31 cellular contexts compared by ENCODE assay signal in genomic region chr15:64122936-64123351, GRCh38. TPM values are rescaled to one million over a fixed set of nuclear protein-coding genes. Genes with fewer than 3 reads are reported as not detected.
A peak's percentile ranks its signal among the peaks of the same experiment; 100 is the strongest.
DNase-seq lines count a peak whose midpoint lies in the region; ATAC-seq and TF ChIP-seq lines count a peak whose summit lies in the region.
"Had no signal": no experiment of that assay in that cellular context is flagged by ENCODE, and none has a peak within 500 bp of the region (broad histone marks: within the 10 kb centered on the region; RNA-seq: fewer than 3 reads in every experiment).

No MANE protein-coding gene starts in this region.

- no peak overlapping the region for H2BK12ac ChIP-seq in mesenchymal stem cell (ENCODE audit: low read length in 2 of 2)

- intact Hi-C loops in head of caudate nucleus (cut with DNase I): no loop called here

- no peak overlapping the region for H3K4ac ChIP-seq in mesenchymal stem cell (ENCODE audit: low read depth in 1 of 2, low read length in 2 of 2)

- H3K18ac ChIP-seq in mesenchymal stem cell (ENCODE audit: low read depth in 1 of 2, low read length in 2 of 2): no peak overlapping the region

- no peak overlapping the region for H3K23ac ChIP-seq in mesenchymal stem cell (ENCODE audit: low read length in 2 of 2)

- H3K4me1 ChIP-seq in mesenchymal stem cell (ENCODE audit: control insufficient read depth, insufficient read depth, low read depth, low read length): no peaks in the 10 kb centered on the region
- H3K4me1 ChIP-seq: adrenal gland, BE2C, prostate gland, suprapubic skin, vagina had no signal

- H3K4me2 ChIP-seq in mesenchymal stem cell (ENCODE audit: low read length, poor library complexity, severe bottlenecking): no peak overlapping the region

- peaks cover 23% of the 10 kb centered on the region for H3K79me1 ChIP-seq in mesenchymal stem cell (replicated peaks; ENCODE audit: low read length, poor library complexity, severe bottlenecking)

- DNase-seq in Ammon's horn (ENCODE audit: low spot score): peak; percentile 96
- DNase-seq in anterior cingulate cortex (lab: John Stamatoyannopoulos, UW): peak in 51 of 58 donors; percentile 25 to 94 (median 79)
- peak; percentile 52 to 95 (median 86) for DNase-seq in head of caudate nucleus
- no peak for DNase-seq in neural crest cell (ENCODE audit: low read depth, low spot score)
- DNase-seq in activated CD8-positive, alpha-beta memory T cell treated with anti-CD3 and anti-CD28 coated beads for 24 hours: no peak
- DNase-seq in mesenchymal stem cell: no peak
- DNase-seq: activated CD4-positive, CD25-positive, alpha-beta regulatory T cell treated with anti-CD3 and anti-CD28 coated beads, Interleukin-2, amount 50 U/mL, for 72 hours; activated CD8-positive, alpha-beta T cell treated with anti-CD3 and anti-CD28 coated beads for 36 hours; activated gamma-delta T cell treated with Interleukin-2 at 50 U/mL for 16 hours; adrenal gland; BE2C; dermis blood vessel endothelial cell; DMS79; GF-D8; GOT3; heart right ventricle; left lung; MM.1S; NCI-H1417 treated with DMSO at 0.1 percent for 48 hours; NCI-H2081 treated with DMSO at 0.1 percent for 48 hours; NCI-H446 treated with DMSO at 0.1 percent for 48 hours; nephron progenitor cell; PC-3; small intestine; stimulated activated CD4-positive, alpha-beta T cell treated with anti-CD3 and anti-CD28 coated beads, Interleukin-1b, Interleukin-23, amount 100 ng/mL, for 48 hours; T-helper 1 cell had no signal

- TF ChIP-seq CTCF in neural crest cell (conservative IDR thresholded peaks at IDR 0.05): no peak

- peaks cover 43% of the 10 kb centered on the region for H3K4me1 Mint-ChIP-seq in neural crest cell

- H3K27ac Mint-ChIP-seq in neural crest cell (ENCODE audit: unreplicated experiment): no peak overlapping the region
- H3K27ac Mint-ChIP-seq: activated CD8-positive, alpha-beta T cell treated with anti-CD3 and anti-CD28 coated beads for 36 hours; nephron progenitor cell had no signal

- H2AFZ ChIP-seq in mesenchymal stem cell (ENCODE audit: low read depth, low read length): no peak overlapping the region

- H3K9ac ChIP-seq in mesenchymal stem cell (ENCODE audit: low read length): no peak overlapping the region

- no peak overlapping the region for H2BK15ac ChIP-seq in mesenchymal stem cell (ENCODE audit: low read depth, poor library complexity, severe bottlenecking)

- H2BK5ac ChIP-seq in mesenchymal stem cell (ENCODE audit: low read depth, low read length, poor library complexity, severe bottlenecking): no peak overlapping the region

- H3K27me3 Mint-ChIP-seq in neural crest cell (ENCODE audit: low read depth): no peaks in the 10 kb centered on the region
- H3K27me3 Mint-ChIP-seq: activated CD8-positive, alpha-beta T cell treated with anti-CD3 and anti-CD28 coated beads for 36 hours had no signal

- H3K9me3 ChIP-seq in mesenchymal stem cell (ENCODE audit: control insufficient read depth, low read length): no peaks in the 10 kb centered on the region
- H3K9me3 ChIP-seq: adrenal gland, BE2C, heart right ventricle, left lung, prostate gland, suprapubic skin, vagina had no signal

- H2BK120ac ChIP-seq in mesenchymal stem cell (ENCODE audit: low read depth, low read length): no peak overlapping the region

- no peak overlapping the region for H3K14ac ChIP-seq in mesenchymal stem cell (ENCODE audit: low read length in 2 of 2)

- no peak overlapping the region for H3K27ac ChIP-seq in mesenchymal stem cell (ENCODE audit: low read length, poor library complexity, severe bottlenecking)
- H3K27ac ChIP-seq: adrenal gland, heart right ventricle, left lung, prostate gland, suprapubic skin, vagina had no signal

- H3K9me3 Mint-ChIP-seq in neural crest cell: no peaks in the 10 kb centered on the region
- H3K9me3 Mint-ChIP-seq: activated CD8-positive, alpha-beta T cell treated with anti-CD3 and anti-CD28 coated beads for 36 hours; nephron progenitor cell had no signal

- no peak overlapping the region for H3K4me3 ChIP-seq in mesenchymal stem cell (ENCODE audit: insufficient read depth in 1 of 2, low read depth in 1 of 2, low read length in 2 of 2)
- H3K4me3 ChIP-seq: adrenal gland, heart right ventricle, left lung, prostate gland, suprapubic skin, vagina had no signal

- H3K4me3 Mint-ChIP-seq in neural crest cell: peak overlapping the region; percentile 57
- H3K4me3 Mint-ChIP-seq: activated CD8-positive, alpha-beta T cell treated with anti-CD3 and anti-CD28 coated beads for 36 hours; nephron progenitor cell had no signal

- peaks cover 23% of the 10 kb centered on the region for H3K36me3 Mint-ChIP-seq in neural crest cell (ENCODE audit: low read depth)

- H3K27me3 ChIP-seq in mesenchymal stem cell (ENCODE audit: control insufficient read depth in 1 of 2, insufficient read depth in 1 of 2, low read length in 2 of 2): no peaks in the 10 kb centered on the region
- H3K27me3 ChIP-seq: adrenal gland, BE2C, heart right ventricle, left lung, suprapubic skin, vagina had no signal

- H2AK5ac ChIP-seq in mesenchymal stem cell (ENCODE audit: low read length, severe bottlenecking): no peak overlapping the region

- peaks cover 28 to 90% of the 10 kb centered on the region in 2 experiments for H3K36me3 ChIP-seq in mesenchymal stem cell (ENCODE audit: control insufficient read depth in 1 of 2, insufficient read depth in 2 of 2, low read depth in 1 of 2, low read length in 2 of 2)

- H4K8ac ChIP-seq in mesenchymal stem cell (ENCODE audit: low read length): no peak overlapping the region

- 89% methylated on average over 3 of the region's 3 CpGs for WGBS in mesenchymal stem cell

- H4K91ac ChIP-seq in mesenchymal stem cell (ENCODE audit: low read length): no peak overlapping the region

- ATAC-seq in HG02870 (IDR thresholded peaks at IDR 0.05; ENCODE audit: unreplicated experiment) (no peak), HG03097 (IDR thresholded peaks at IDR 0.05; ENCODE audit: low FRiP score, unreplicated experiment) (no peak)
- ATAC-seq: activated CD8-positive, alpha-beta T cell treated with anti-CD3 and anti-CD28 coated beads for 36 hours; left lung; PC-3 had no signal

RNA-seq across cellular contexts. Expression of gene SNX1, which starts 27.2 kb away (rescaled TPM):
- 104 and 131 TPM in 2 replicates for total RNA-seq in neural crest cell
- 65.3 TPM for polyA plus RNA-seq in mesenchymal stem cell (2013, experiment 1 of 2)
- polyA plus RNA-seq in mesenchymal stem cell (2013, experiment 2 of 2): 56.2 TPM

RNA-seq across cellular contexts. Expression of gene SNX22, which starts 28.6 kb away (rescaled TPM):
- total RNA-seq in neural crest cell: 12.7 and 12.9 TPM in 2 replicates
- 0.03 TPM for polyA plus RNA-seq in mesenchymal stem cell (2013, experiment 1 of 2)
- 0.01 TPM for polyA plus RNA-seq in mesenchymal stem cell (2013, experiment 2 of 2)
- total RNA-seq: vagina had no signal

RNA-seq across cellular contexts. Expression of gene CIAO2A, which starts 29.3 kb away (rescaled TPM):
- total RNA-seq in neural crest cell: 66.1 and 66.2 TPM in 2 replicates
- polyA plus RNA-seq in mesenchymal stem cell (2013, experiment 1 of 2): 65.4 TPM
- 92.1 TPM for polyA plus RNA-seq in mesenchymal stem cell (2013, experiment 2 of 2)

RNA-seq across cellular contexts. Expression of gene PPIB, which starts 39.9 kb away (rescaled TPM):
- total RNA-seq in neural crest cell: 398 and 406 TPM in 2 replicates
- 1,096 TPM for polyA plus RNA-seq in mesenchymal stem cell (2013, experiment 1 of 2)
- polyA plus RNA-seq in mesenchymal stem cell (2013, experiment 2 of 2): 1,075 TPM

Comparison
In these comparisons a context has a peak if more than half of its experiments do, and no peak if none do; other contexts are left out.
1. DNase-seq: peak in Ammon's horn (single experiment), anterior cingulate cortex (51 of 58) and head of caudate nucleus (42 of 42); none in neural crest cell (single experiment), activated CD8-positive, alpha-beta memory T cell treated with anti-CD3 and anti-CD28 coated beads for 24 hours (single experiment) and mesenchymal stem cell (single experiment).